Comparison of ENCODE assay signal across 8 cellular contexts in genomic region chr12:106753526-106753925, GRCh38. TPM values are rescaled to one million over a fixed set of nuclear protein-coding genes. Genes with fewer than 3 reads are reported as not detected.
A peak's percentile ranks its signal among the peaks of the same experiment; 100 is the strongest.
DNase-seq lines count a peak whose midpoint lies in the region; ATAC-seq and TF ChIP-seq lines count a peak whose summit lies in the region.

No MANE protein-coding gene starts in this region.

- H3K27ac Mint-ChIP-seq in MCF 10A (ENCODE audit: low read depth, unreplicated experiment): no peak overlapping the region

- no peak overlapping the region for H3K4me3 ChIP-seq in mesendoderm (ENCODE audit: low read length)

- no peak overlapping the region for H2BK5ac ChIP-seq in mesendoderm (ENCODE audit: low read length)

- no peak for TF ChIP-seq CTCF in MCF 10A (IDR thresholded peaks at IDR 0.05; ENCODE audit: unreplicated experiment)

- H3K56ac ChIP-seq in mesendoderm (ENCODE audit: low read length): no peak overlapping the region

- H3K36me3 ChIP-seq in mesendoderm (ENCODE audit: control insufficient read depth, insufficient read depth, low read length): no peaks in the 10 kb centered on the region

- no peak overlapping the region for H2AK5ac ChIP-seq in mesendoderm (ENCODE audit: low read length)

- no peaks in the 10 kb centered on the region for H3K79me2 ChIP-seq in mesendoderm (ENCODE audit: control insufficient read depth, insufficient read depth, low read length)

- H3K4me1 ChIP-seq in mesendoderm (ENCODE audit: control insufficient read depth, low read depth, low read length): no peaks in the 10 kb centered on the region

- no TSS peak for BruUV-seq in MCF 10A (replicated peaks; lab: Mats Ljungman, UMichigan)

- no peak overlapping the region for H3K9ac ChIP-seq in mesendoderm (ENCODE audit: low read length)

- no peak overlapping the region for H4K8ac ChIP-seq in mesendoderm (ENCODE audit: low read depth, low read length)

- no peaks in the 10 kb centered on the region for H3K27me3 Mint-ChIP-seq in MCF 10A (ENCODE audit: insufficient read depth, unreplicated experiment)

- no peak overlapping the region for H3K18ac ChIP-seq in mesendoderm (ENCODE audit: low read length)

- no peak overlapping the region for H4K5ac ChIP-seq in mesendoderm (ENCODE audit: low read length)

- H2BK15ac ChIP-seq in mesendoderm (replicated peaks; ENCODE audit: low read depth): no peak overlapping the region

- no peak overlapping the region for H3K4ac ChIP-seq in mesendoderm (ENCODE audit: low read depth, low read length)

- DNase-seq in activated CD4-positive, alpha-beta T cell treated with anti-CD3 and anti-CD28 coated beads, Interleukin-2, amount 50 U/mL, for 48 hours: peak; percentile 53 to 61
- DNase-seq in stimulated activated CD4-positive, alpha-beta T cell treated with anti-CD3 and anti-CD28 coated beads, Interleukin-2, amount 100 ng/mL, for 24 hours: peak; percentile 32 to 59
- DNase-seq in NCI-H748 treated with DMSO at 0.1 percent for 48 hours (lab: John Stamatoyannopoulos, UW) (no peak), MCF 10A (ENCODE audit: unreplicated experiment) (no peak), midbrain (lab: John Stamatoyannopoulos, UW) (no peak), mesendoderm (no peak)

- H3K23ac ChIP-seq in mesendoderm (ENCODE audit: low read length): no peak overlapping the region

- peak; percentile 97 for ATAC-seq in GM19467 (IDR thresholded peaks at IDR 0.05; ENCODE audit: unreplicated experiment)
- peak; percentile 99 for ATAC-seq in HG03432 (IDR thresholded peaks at IDR 0.05; ENCODE audit: unreplicated experiment)

- no peak overlapping the region for H2BK120ac ChIP-seq in mesendoderm (ENCODE audit: low read depth, low read length)

- H3K9me3 Mint-ChIP-seq in MCF 10A (ENCODE audit: unreplicated experiment): no peaks in the 10 kb centered on the region

- H3K4me3 Mint-ChIP-seq in MCF 10A (ENCODE audit: unreplicated experiment): no peak overlapping the region

- no peak overlapping the region for H3K27ac ChIP-seq in mesendoderm (ENCODE audit: low read depth, low read length)

- POLR2A ChIA-PET in MCF 10A (lab: Yijun Ruan, JAX): no interaction called here

- no peak overlapping the region for H3K4me2 ChIP-seq in mesendoderm (ENCODE audit: low read length)

- no CpG with 5 or more reads among the region's 7 CpGs for WGBS in mesendoderm (ENCODE audit: extremely low coverage, insufficient coverage, low lambda C conversion rate)

- CTCF ChIA-PET in MCF 10A (lab: Yijun Ruan, JAX): no interaction called here

- H3K4me1 Mint-ChIP-seq in MCF 10A (ENCODE audit: insufficient read depth, unreplicated experiment): no peaks in the 10 kb centered on the region

- H3K27me3 ChIP-seq in mesendoderm (ENCODE audit: insufficient read depth, low read length, poor library complexity): no peaks in the 10 kb centered on the region

- no peaks in the 10 kb centered on the region for H3K79me1 ChIP-seq in mesendoderm (ENCODE audit: low read length)

- intact Hi-C loops in MCF 10A (cut with micrococcal nuclease): no loop called here

- no peaks in the 10 kb centered on the region for H3K36me3 Mint-ChIP-seq in MCF 10A (ENCODE audit: insufficient read depth, unreplicated experiment)

RNA-seq across cellular contexts. Expression of gene RIC8B, which starts 21.0 kb away (rescaled TPM):
- 10.0 and 10.8 TPM in 2 replicates for total RNA-seq in MCF 10A (2022)
- polyA plus RNA-seq in mesendoderm (2013, experiment 1 of 2): 6.7 TPM
- polyA plus RNA-seq in mesendoderm (2013, experiment 2 of 2): 7.7 TPM

Comparison
In these comparisons a context has a peak if more than half of its experiments do, and no peak if none do; other contexts are left out.
1. DNase-seq: peak in activated CD4-positive, alpha-beta T cell treated with anti-CD3 and anti-CD28 coated beads, Interleukin-2, amount 50 U/mL, for 48 hours (2 of 2) and stimulated activated CD4-positive, alpha-beta T cell treated with anti-CD3 and anti-CD28 coated beads, Interleukin-2, amount 100 ng/mL, for 24 hours (2 of 2); none in NCI-H748 treated with DMSO at 0.1 percent for 48 hours (single experiment), MCF 10A (single experiment), midbrain (single experiment) and mesendoderm (single experiment).